In the genomic region with DNA sequence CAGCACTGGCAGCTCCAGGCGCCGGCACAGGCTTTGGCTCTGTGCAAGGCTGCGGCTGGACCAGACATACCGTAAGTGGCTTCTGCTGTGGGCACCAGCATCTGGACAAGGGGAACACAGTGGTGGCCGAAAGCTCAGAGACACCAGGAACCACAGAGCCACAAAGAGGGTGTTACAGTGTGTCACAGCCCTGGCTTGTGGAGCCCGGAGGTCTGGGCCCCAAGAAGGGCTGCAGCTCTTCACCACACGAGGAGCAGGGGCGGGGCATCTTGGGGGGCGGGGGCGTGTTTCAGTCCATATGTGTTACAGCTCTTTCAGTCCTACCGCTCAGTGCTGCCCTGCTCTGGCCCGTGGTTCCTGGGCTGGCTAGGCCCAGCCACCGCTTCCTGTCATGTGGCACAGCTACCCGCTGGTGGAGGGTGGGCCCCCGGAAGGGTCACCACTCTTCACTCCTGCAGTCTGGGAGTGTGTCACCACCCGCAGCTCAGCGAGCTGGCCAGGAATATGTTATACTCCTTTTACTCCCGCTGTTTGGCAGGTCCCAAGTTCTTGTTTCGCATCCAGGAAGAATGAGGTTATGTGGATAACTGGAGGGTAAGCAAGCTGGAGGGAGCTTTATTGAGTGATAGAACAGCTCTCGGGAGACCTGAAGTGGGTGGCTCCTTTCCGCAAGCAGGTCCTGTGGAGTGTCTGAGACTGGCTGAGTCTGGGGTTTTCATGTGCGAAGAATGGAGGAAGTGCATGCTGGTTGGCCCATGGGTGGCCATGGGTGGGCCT, we compare ENCODE assay signal across 1 cellular context.
TF ChIP-seq lines count a peak whose summit lies in the region.

No MANE protein-coding gene starts in this region.

TF ChIP-seq in HepG2, 621 proteins besides CTCF, POLR2A, EP300 and RAD21 (continued from another document and continues in another):
- TF ChIP-seq ZNF609 (CRISPR knock-in tag; IDR thresholded peaks at IDR 0.05; ENCODE audit: borderline replicate concordance) (no peak), HMG20B (CRISPR knock-in tag; conservative IDR thresholded peaks at IDR 0.05) (0 out of 2 replicates have a peak, but pooled peaks have one; percentile 50), TBX2 (CRISPR knock-in tag; IDR thresholded peaks at IDR 0.05; ENCODE audit: borderline replicate concordance) (peak; percentile 81), FIP1L1 (IDR thresholded peaks at IDR 0.05; ENCODE audit: borderline replicate concordance, insufficient read depth, low read depth, low read length) (0 out of 2 replicates have a peak, but pooled peaks have one; percentile 83), SP1 (IDR thresholded peaks at IDR 0.05) (no peak), SP1 (CRISPR knock-in tag; IDR thresholded peaks at IDR 0.05) (peak; percentile 82), PHF21A (CRISPR knock-in tag; IDR thresholded peaks at IDR 0.05) (peak; percentile 88), ZHX1 (CRISPR knock-in tag; IDR thresholded peaks at IDR 0.05; ENCODE audit: low read depth) (0 out of 2 replicates have a peak, but pooled peaks have one; percentile 16), KDM5A (IDR thresholded peaks at IDR 0.05; ENCODE audit: borderline replicate concordance, low read length) (peak; percentile 68; the same call in 1 of the 2 replicates), SMAD3 (CRISPR knock-in tag; IDR thresholded peaks at IDR 0.05) (0 out of 2 replicates have a peak, but pooled peaks have one; percentile 48), ZBTB7B (CRISPR knock-in tag; IDR thresholded peaks at IDR 0.05) (peak; percentile 61), PRDM4 (CRISPR knock-in tag; IDR thresholded peaks at IDR 0.05; ENCODE audit: borderline replicate concordance) (no peak), TAF1 (CRISPR knock-in tag; IDR thresholded peaks at IDR 0.05) (peak; percentile 97), SAFB2 (CRISPR knock-in tag; IDR thresholded peaks at IDR 0.05; ENCODE audit: borderline replicate concordance, low read depth) (peak; percentile 61; the same call in 1 of the 2 replicates), RXRA (CRISPR knock-in tag; IDR thresholded peaks at IDR 0.05) (peak; percentile 14; the same call in 1 of the 2 replicates), SUZ12 (IDR thresholded peaks at IDR 0.05; ENCODE audit: low read depth, low read length) (no peak), RARA (CRISPR knock-in tag; IDR thresholded peaks at IDR 0.05) (peak; percentile 32), CREM (IDR thresholded peaks at IDR 0.05) (peak; percentile 65; the same call in 1 of the 2 replicates), CREM (CRISPR knock-in tag; IDR thresholded peaks at IDR 0.05) (no peak), MNT (IDR thresholded peaks at IDR 0.05) (peak; percentile 32; the same call in 1 of the 2 replicates), IKZF5 (CRISPR knock-in tag; IDR thresholded peaks at IDR 0.05) (peak; percentile 79), PHF8 (CRISPR knock-in tag; IDR thresholded peaks at IDR 0.05) (peak; percentile 89), TGIF2 (CRISPR knock-in tag; IDR thresholded peaks at IDR 0.05) (peak; percentile 66), KDM3A (CRISPR knock-in tag; IDR thresholded peaks at IDR 0.05; ENCODE audit: low read depth) (no peak), KDM2A (CRISPR knock-in tag; IDR thresholded peaks at IDR 0.05; ENCODE audit: borderline replicate concordance, low read depth) (peak; percentile 72), ZNF878 (CRISPR knock-in tag; IDR thresholded peaks at IDR 0.05) (no peak; the same call in none of the 2 replicates), ZNF235 (CRISPR knock-in tag; IDR thresholded peaks at IDR 0.05; ENCODE audit: borderline replicate concordance) (peak; percentile 26; the same call in 1 of the 2 replicates), KLF6 (CRISPR knock-in tag; IDR thresholded peaks at IDR 0.05) (0 out of 2 replicates have a peak, but pooled peaks have one; percentile 73), GATAD1 (CRISPR knock-in tag; IDR thresholded peaks at IDR 0.05) (peak; percentile 90), SCMH1 (CRISPR knock-in tag; IDR thresholded peaks at IDR 0.05; ENCODE audit: borderline replicate concordance) (no peak), ZNF746 (CRISPR knock-in tag; IDR thresholded peaks at IDR 0.05) (0 out of 2 replicates have a peak, but pooled peaks have one; percentile 34), CBX5 (CRISPR knock-in tag; IDR thresholded peaks at IDR 0.05; ENCODE audit: borderline replicate concordance) (peak; percentile 60; the same call in 1 of the 2 replicates), ZNF768 (CRISPR knock-in tag; IDR thresholded peaks at IDR 0.05) (peak; percentile 69; the same call in 1 of the 2 replicates), SMC3 (IDR thresholded peaks at IDR 0.05; ENCODE audit: low read length) (0 out of 2 replicates have a peak, but pooled peaks have one; percentile 6), SOX6 (IDR thresholded peaks at IDR 0.05) (no peak), SOX6 (CRISPR knock-in tag; IDR thresholded peaks at IDR 0.05) (peak; percentile 75), ZNF589 (CRISPR knock-in tag; conservative IDR thresholded peaks at IDR 0.05) (0 out of 2 replicates have a peak, but pooled peaks have one; percentile 36)
- TF ChIP-seq, protein P1, sequence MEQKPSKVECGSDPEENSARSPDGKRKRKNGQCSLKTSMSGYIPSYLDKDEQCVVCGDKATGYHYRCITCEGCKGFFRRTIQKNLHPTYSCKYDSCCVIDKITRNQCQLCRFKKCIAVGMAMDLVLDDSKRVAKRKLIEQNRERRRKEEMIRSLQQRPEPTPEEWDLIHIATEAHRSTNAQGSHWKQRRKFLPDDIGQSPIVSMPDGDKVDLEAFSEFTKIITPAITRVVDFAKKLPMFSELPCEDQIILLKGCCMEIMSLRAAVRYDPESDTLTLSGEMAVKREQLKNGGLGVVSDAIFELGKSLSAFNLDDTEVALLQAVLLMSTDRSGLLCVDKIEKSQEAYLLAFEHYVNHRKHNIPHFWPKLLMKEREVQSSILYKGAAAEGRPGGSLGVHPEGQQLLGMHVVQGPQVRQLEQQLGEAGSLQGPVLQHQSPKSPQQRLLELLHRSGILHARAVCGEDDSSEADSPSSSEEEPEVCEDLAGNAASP (CRISPR knock-in tag; IDR thresholded peaks at IDR 0.05; ENCODE audit: borderline replicate concordance) = peak; percentile 61
- TF ChIP-seq, protein P2, sequence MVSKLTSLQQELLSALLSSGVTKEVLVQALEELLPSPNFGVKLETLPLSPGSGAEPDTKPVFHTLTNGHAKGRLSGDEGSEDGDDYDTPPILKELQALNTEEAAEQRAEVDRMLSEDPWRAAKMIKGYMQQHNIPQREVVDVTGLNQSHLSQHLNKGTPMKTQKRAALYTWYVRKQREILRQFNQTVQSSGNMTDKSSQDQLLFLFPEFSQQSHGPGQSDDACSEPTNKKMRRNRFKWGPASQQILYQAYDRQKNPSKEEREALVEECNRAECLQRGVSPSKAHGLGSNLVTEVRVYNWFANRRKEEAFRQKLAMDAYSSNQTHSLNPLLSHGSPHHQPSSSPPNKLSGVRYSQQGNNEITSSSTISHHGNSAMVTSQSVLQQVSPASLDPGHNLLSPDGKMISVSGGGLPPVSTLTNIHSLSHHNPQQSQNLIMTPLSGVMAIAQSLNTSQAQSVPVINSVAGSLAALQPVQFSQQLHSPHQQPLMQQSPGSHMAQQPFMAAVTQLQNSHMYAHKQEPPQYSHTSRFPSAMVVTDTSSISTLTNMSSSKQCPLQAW (CRISPR knock-in tag; IDR thresholded peaks at IDR 0.05) = peak; percentile 70; the same call in 1 of the 2 replicates
